Comparison of ENCODE assay signal across 8 cellular contexts in genomic region chr1:30719406-30720270, GRCh38. TPM values are rescaled to one million over a fixed set of nuclear protein-coding genes. Genes with fewer than 3 reads are reported as not detected.
DNase-seq lines count a peak whose midpoint lies in the region; ATAC-seq, FAIRE-seq and TF ChIP-seq lines count a peak whose summit lies in the region.

No MANE protein-coding gene starts in this region.

- ATAC-seq in activated B cell treated with CpG ODN at 0.5 μM for 24 hours (ENCODE audit: low read depth): no peak
- ATAC-seq in stimulated activated naive B cell treated with anti-CD40 and anti-IgM and Interleukin-4, amounts not matched to agents 10 μg/mL and 1 μg/mL and 100 μg/mL, for 72 hours (replicated peaks): peak in 1 of 2 donors; percentile 0
- ATAC-seq in HG03280 (IDR thresholded peaks at IDR 0.05; ENCODE audit: unreplicated experiment): no peak
- ATAC-seq in GM21390 (IDR thresholded peaks at IDR 0.05; ENCODE audit: unreplicated experiment): no peak

- H3K9me3 Mint-ChIP-seq in activated B cell treated with CpG ODN at 0.5 μM for 24 hours: no peaks in the 10 kb centered on the region
- H3K9me3 Mint-ChIP-seq in stimulated activated naive B cell treated with anti-CD40 and anti-IgM and Interleukin-4, amounts not matched to agents 10 μg/mL and 1 μg/mL and 100 μg/mL, for 72 hours: peaks cover 0 to 5% of the 10 kb centered on the region in 2 donors

- CTCF ChIA-PET in activated B cell treated with CpG ODN at 0.5 μM for 24 hours (lab: Charles Lee): interaction anchor here (0.6 to 5.6 kb wide), 22 partner anchors 9 to 1483 kb away, joined by 3 to 232 read pairs (median 10); partner anchors contain the start of genes LAPTM5, PTPRU and SDC3

- peak overlapping the region; percentile 91 for H3K27ac Mint-ChIP-seq in activated B cell treated with CpG ODN at 0.5 μM for 24 hours
- peak overlapping the region; percentile 99 for H3K27ac Mint-ChIP-seq in stimulated activated naive B cell treated with anti-CD40 and anti-IgM and Interleukin-4, amounts not matched to agents 10 μg/mL and 1 μg/mL and 100 μg/mL, for 72 hours

- peak overlapping the region; percentile 87 for H3K4me3 Mint-ChIP-seq in activated B cell treated with CpG ODN at 0.5 μM for 24 hours
- H3K4me3 Mint-ChIP-seq in stimulated activated naive B cell treated with anti-CD40 and anti-IgM and Interleukin-4, amounts not matched to agents 10 μg/mL and 1 μg/mL and 100 μg/mL, for 72 hours: peak overlapping the region; percentile 92 to 96

- DNase-seq in AG10803 (ENCODE audit: low read depth) (peak; percentile 48), H54 (ENCODE audit: insufficient read length, low spot score) (peak; percentile 64), activated B cell treated with CpG ODN at 0.5 μM for 24 hours (no peak), glomerular visceral epithelial cell (ENCODE audit: extremely low spot score) (peak; percentile 74), HK-2 (ENCODE audit: unreplicated experiment) (no peak)
- no peak for DNase-seq in stimulated activated naive B cell treated with anti-CD40 and anti-IgM and Interleukin-4, amounts not matched to agents 10 μg/mL and 1 μg/mL and 100 μg/mL, for 72 hours

- no peaks in the 10 kb centered on the region for H3K27me3 Mint-ChIP-seq in activated B cell treated with CpG ODN at 0.5 μM for 24 hours
- no peaks in the 10 kb centered on the region for H3K27me3 Mint-ChIP-seq in stimulated activated naive B cell treated with anti-CD40 and anti-IgM and Interleukin-4, amounts not matched to agents 10 μg/mL and 1 μg/mL and 100 μg/mL, for 72 hours

- TF ChIP-seq CTCF in AG10803 (conservative IDR thresholded peaks at IDR 0.05; ENCODE audit: low read length): no peak
- peak; percentile 10 for TF ChIP-seq CTCF in activated B cell treated with CpG ODN at 0.5 μM for 24 hours (IDR thresholded peaks at IDR 0.05)

- peaks cover 27% of the 10 kb centered on the region for H3K36me3 Mint-ChIP-seq in activated B cell treated with CpG ODN at 0.5 μM for 24 hours (ENCODE audit: low read depth)
- H3K36me3 Mint-ChIP-seq in stimulated activated naive B cell treated with anti-CD40 and anti-IgM and Interleukin-4, amounts not matched to agents 10 μg/mL and 1 μg/mL and 100 μg/mL, for 72 hours: peaks cover 20 to 30% of the 10 kb centered on the region in 2 donors

- intact Hi-C loops in activated B cell treated with CpG ODN at 0.5 μM for 24 hours (cut with micrococcal nuclease): loop anchor here (1.0 to 10.0 kb wide), 8 partner anchors 60 to 1537 kb away; partner anchors contain the start of genes SNRNP40, SRSF4 and ZCCHC17

- no peak for FAIRE-seq in H54 (lab: Jason Lieb, UNC)

- TF ChIP-seq POLR2A in H54 (IDR thresholded peaks at IDR 0.05; ENCODE audit: low read depth, low read length): no peak

- H3K4me3 ChIP-seq in AG10803 (ENCODE audit: low read length): peak overlapping the region; percentile 65

- POLR2A ChIA-PET in activated B cell treated with CpG ODN at 0.5 μM for 24 hours (lab: Charles Lee): interaction anchor here (0.6 to 5.1 kb wide), 18 partner anchors 10 to 577 kb away, joined by 3 to 182 read pairs (median 8); partner anchors contain the start of genes LAPTM5, SNRNP40 and ZCCHC17

- H3K4me1 Mint-ChIP-seq in activated B cell treated with CpG ODN at 0.5 μM for 24 hours: peaks cover 47% of the 10 kb centered on the region
- H3K4me1 Mint-ChIP-seq in stimulated activated naive B cell treated with anti-CD40 and anti-IgM and Interleukin-4, amounts not matched to agents 10 μg/mL and 1 μg/mL and 100 μg/mL, for 72 hours: peaks cover 36 to 60% of the 10 kb centered on the region in 2 donors

RNA-seq across cellular contexts. Expression of gene MATN1, which starts 3.7 kb away (rescaled TPM):
- total RNA-seq in activated B cell treated with CpG ODN at 0.5 μM for 24 hours: 0.93 and 1.2 TPM in 2 replicates

RNA-seq across cellular contexts. Expression of gene LAPTM5, which starts 37.9 kb away (rescaled TPM):
- total RNA-seq in activated B cell treated with CpG ODN at 0.5 μM for 24 hours: 726 and 766 TPM in 2 replicates

Comparison
In these comparisons a context has a peak if more than half of its experiments do, and no peak if none do; other contexts are left out.
1. DNase-seq: peak in AG10803 (single experiment), H54 (single experiment) and glomerular visceral epithelial cell (single experiment); none in activated B cell treated with CpG ODN at 0.5 μM for 24 hours (single experiment), stimulated activated naive B cell treated with anti-CD40 and anti-IgM and Interleukin-4, amounts not matched to agents 10 μg/mL and 1 μg/mL and 100 μg/mL, for 72 hours (single experiment) and HK-2 (single experiment).